22 cellular contexts compared by ENCODE assay signal in the genomic region with DNA sequence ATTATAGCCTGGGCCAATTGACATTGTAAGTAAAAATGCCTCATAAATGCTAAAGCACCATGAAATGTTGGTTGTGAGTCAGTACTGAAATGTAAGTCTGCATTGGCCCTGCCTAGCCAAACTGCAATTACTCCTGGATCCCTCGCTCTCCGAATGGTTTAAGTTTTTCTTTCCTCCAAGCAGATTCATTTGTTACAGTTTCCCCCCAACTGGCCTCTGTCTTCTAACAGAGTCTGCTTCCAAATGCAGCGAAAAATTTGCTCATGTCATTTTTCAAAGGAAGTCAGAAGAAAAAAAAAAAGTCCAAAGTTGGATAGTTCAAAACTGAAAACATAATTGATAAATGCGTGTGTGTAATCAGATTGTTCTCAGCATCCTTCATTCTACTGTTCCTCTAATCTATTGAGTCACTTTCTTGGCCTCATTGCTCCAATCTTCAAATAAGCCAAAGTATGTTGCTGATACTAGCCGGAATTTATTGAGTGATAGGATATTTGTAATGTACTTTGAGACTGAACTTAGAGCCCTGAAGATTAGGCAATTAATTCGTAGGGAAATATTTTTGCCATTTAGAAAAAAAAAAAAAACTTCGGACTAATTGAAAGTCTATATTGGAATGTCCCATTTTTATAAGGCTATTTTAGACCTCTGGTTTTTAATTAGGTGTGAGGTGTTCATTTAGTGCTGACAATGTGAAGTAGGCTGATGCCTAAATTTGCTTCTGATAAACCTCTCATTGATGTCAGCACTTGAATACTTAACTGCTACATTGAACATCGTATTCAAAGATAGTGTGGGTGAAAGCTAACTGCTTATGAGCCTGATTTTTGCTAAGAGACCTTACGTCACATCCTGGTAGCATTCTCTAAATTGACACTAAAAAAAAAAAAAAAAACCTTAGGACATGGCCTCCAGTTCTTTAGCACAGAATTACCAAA.
DNase-seq lines count a peak whose midpoint lies in the region; ATAC-seq and TF ChIP-seq lines count a peak whose summit lies in the region.
"Had no signal": no experiment of that assay in that cellular context is flagged by ENCODE, and none has a peak within 500 bp of the region (broad histone marks: within the 10 kb centered on the region; RNA-seq: fewer than 3 reads in every experiment).

No MANE protein-coding gene starts in this region.

- H3K27me3 ChIP-seq in heart left ventricle (peaks cover 0 to 29% (median 0%) of the 10 kb centered on the region in 9 donors), uterus (no peaks in the 10 kb centered on the region), body of pancreas (no peaks in the 10 kb centered on the region)

- no peak overlapping the region for H3K4me3 ChIP-seq in heart left ventricle
- no peak overlapping the region for H3K4me3 ChIP-seq in uterus
- H3K4me3 ChIP-seq in body of pancreas, result no peak overlapping the region
- H3K4me3 ChIP-seq: HAP-1, K562 had no signal

- ATAC-seq in heart left ventricle (peak; percentile 64 to 87 (median 72)), body of pancreas (no peak)
- ATAC-seq: K562 had no signal

- intact Hi-C loops in heart left ventricle (cut with DNase I) (no loop called here), uterus (cut with DNase I; ENCODE audit: low total_unique reads) (no loop called here), body of pancreas (cut with DNase I) (no loop called here)

- no peaks in the 10 kb centered on the region for H3K36me3 ChIP-seq in heart left ventricle
- no peaks in the 10 kb centered on the region for H3K36me3 ChIP-seq in uterus
- no peaks in the 10 kb centered on the region for H3K36me3 ChIP-seq in body of pancreas (replicated peaks in 1 of 2; ENCODE audit: insufficient read depth in 1 of 2, low read depth in 2 of 2)
- H3K36me3 ChIP-seq: HAP-1 had no signal

- TF ChIP-seq POLR2A in heart left ventricle (IDR thresholded peaks at IDR 0.05) (no peak), uterus (IDR thresholded peaks at IDR 0.05) (no peak), body of pancreas (IDR thresholded peaks at IDR 0.05) (no peak)

- WGBS in heart left ventricle, 4 donors, result 44 to 50% (median 48%) methylated on average over 9 of the region's 9 CpGs
- 67 to 74% methylated on average over 9 of the region's 9 CpGs for WGBS in body of pancreas, 2 donors

- H3K9me3 ChIP-seq in heart left ventricle (no peaks in the 10 kb centered on the region), uterus (no peaks in the 10 kb centered on the region), body of pancreas (no peaks in the 10 kb centered on the region)
- H3K9me3 ChIP-seq: HAP-1 had no signal

- H3K4me1 ChIP-seq in heart left ventricle (peaks cover 0 to 3% (median 0%) of the 10 kb centered on the region in 12 donors), uterus (peaks cover 0 to 12% of the 10 kb centered on the region in 2 donors), body of pancreas (no peaks in the 10 kb centered on the region)
- H3K4me1 ChIP-seq: HAP-1 had no signal

- DNase-seq in amniotic epithelial cell (ENCODE audit: low read depth) (peak; percentile 65), heart left ventricle (no peak), left kidney (ENCODE audit: low read depth, low spot score) (peak; percentile 33), uterus (no peak), body of pancreas (no peak), NCI-H2107 (lab: John Stamatoyannopoulos, UW) (no peak)
- DNase-seq in activated CD4-positive, alpha-beta T cell treated with anti-CD3 and anti-CD28 coated beads for 1 hour, result no peak
- DNase-seq: CD8-positive, alpha-beta memory T cell; DMS 273 treated with DMSO at 0.1 percent for 48 hours; DMS79; EL; GDM1; GOT3; HFFc6; Kasumi-1; NCI-H2029; NCI-H446 treated with DMSO at 0.1 percent for 48 hours; NCI-H526; RPMI8226; SHP77 treated with DMSO at 0.1 percent for 48 hours had no signal

- TF ChIP-seq CTCF in heart left ventricle (IDR thresholded peaks at IDR 0.05) (no peak), uterus (IDR thresholded peaks at IDR 0.05) (no peak), body of pancreas (IDR thresholded peaks at IDR 0.05) (no peak)

- H3K27ac ChIP-seq in heart left ventricle, result no peak overlapping the region
- peak overlapping the region; percentile 91 to 92 for H3K27ac ChIP-seq in uterus
- H3K27ac ChIP-seq in body of pancreas, result no peak overlapping the region

Comparison
In these comparisons a context has a peak if more than half of its experiments do, and no peak if none do; other contexts are left out.
1. DNase-seq: peak in amniotic epithelial cell (single experiment) and left kidney (single experiment); none in heart left ventricle (0 of 5), uterus (0 of 2), body of pancreas (0 of 4), activated CD4-positive, alpha-beta T cell treated with anti-CD3 and anti-CD28 coated beads for 1 hour (single experiment) and NCI-H2107 (single experiment).
2. H3K27ac ChIP-seq: peak in uterus (2 of 2); none in heart left ventricle (0 of 12) and body of pancreas (0 of 4).